ENCODE assay signal across 8 cellular contexts in the genomic region with DNA sequence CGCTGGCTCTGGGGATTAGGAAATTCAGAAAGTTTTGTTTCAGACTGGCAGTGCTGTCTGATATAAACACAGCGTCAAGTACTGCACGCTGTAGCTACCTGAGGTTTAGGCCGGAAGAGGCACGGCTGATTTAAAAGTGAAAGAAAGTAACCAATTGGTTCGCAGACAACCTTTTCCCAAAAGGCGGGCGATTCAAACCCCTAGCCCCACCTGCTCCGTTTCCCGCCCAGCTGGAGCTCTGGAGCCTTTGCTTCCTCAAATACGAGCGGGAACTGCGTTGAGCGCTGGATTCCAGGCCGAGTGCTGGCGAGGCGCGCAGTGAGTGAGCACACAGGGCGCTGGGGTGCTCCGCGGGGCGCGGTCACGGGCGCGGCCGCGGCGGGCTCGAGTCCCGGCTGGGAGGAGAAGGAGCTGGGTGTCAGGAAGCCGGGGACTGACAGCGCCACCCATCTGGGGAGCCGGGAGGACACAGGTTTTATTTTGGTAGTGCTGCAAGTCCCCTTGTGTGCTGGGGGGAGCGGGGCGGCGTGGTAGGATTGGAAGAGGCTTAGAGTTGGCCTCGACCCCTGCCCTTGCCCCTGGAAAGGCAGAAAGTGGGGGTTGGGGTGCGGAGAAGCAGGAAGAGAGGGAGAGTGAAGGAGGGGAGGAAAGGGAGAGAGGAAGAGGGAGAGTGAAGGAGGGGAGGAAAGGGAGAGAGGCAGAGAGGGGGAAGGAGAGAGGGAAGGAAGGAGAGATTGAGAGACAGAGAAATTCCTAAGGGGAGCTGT. TPM values are rescaled to one million over a fixed set of nuclear protein-coding genes. Genes with fewer than 3 reads are reported as not detected.
DNase-seq lines count a peak whose midpoint lies in the region; ATAC-seq, FAIRE-seq and TF ChIP-seq lines count a peak whose summit lies in the region.

No MANE protein-coding gene starts in this region.

- H3K9me2 ChIP-seq in hepatocyte (replicated peaks; ENCODE audit: insufficient read depth), result no peaks in the 10 kb centered on the region

- peak; percentile 35 for TF ChIP-seq CTCF in GM12864 (IDR thresholded peaks at IDR 0.05; ENCODE audit: low read depth, low read length, missing control alignments)
- no peak for TF ChIP-seq CTCF in astrocyte (IDR thresholded peaks at IDR 0.05; ENCODE audit: insufficient read depth, low read depth, low read length)
- TF ChIP-seq CTCF in hepatocyte (IDR thresholded peaks at IDR 0.05; ENCODE audit: poor library complexity), result peak; percentile 21

- peak overlapping the region; percentile 69 for H3K9ac ChIP-seq in astrocyte (ENCODE audit: low read length)

- H3K27me3 ChIP-seq in astrocyte (ENCODE audit: insufficient read depth, low read length) (no peaks in the 10 kb centered on the region), hepatocyte (no peaks in the 10 kb centered on the region)

- H2AFZ ChIP-seq in astrocyte (ENCODE audit: low read depth, low read length), result peak overlapping the region; percentile 64
- peak overlapping the region; percentile 64 for H2AFZ ChIP-seq in hepatocyte

- peaks cover 15% of the 10 kb centered on the region for H3K4me1 ChIP-seq in astrocyte (ENCODE audit: insufficient read depth, low read length)
- H3K4me1 ChIP-seq in hepatocyte (ENCODE audit: insufficient read depth), result peaks cover 37% of the 10 kb centered on the region

- H3K79me2 ChIP-seq in astrocyte (ENCODE audit: insufficient read depth, low read length), result peaks cover 3% of the 10 kb centered on the region
- H3K79me2 ChIP-seq in hepatocyte, result peaks cover 29% of the 10 kb centered on the region

- H3K4me1 Mint-ChIP-seq in T-helper 1 cell treated with Interleukin-12 subunit alpha and Interleukin-12 subunit beta and Interleukin-4 antibody, amounts not matched to agents 30 μg/mL and 1 μg/mL, for 36 hours (ENCODE audit: low read depth), result peaks cover 62% of the 10 kb centered on the region
- peaks cover 9% of the 10 kb centered on the region for H3K4me1 Mint-ChIP-seq in astrocyte (ENCODE audit: low read depth, unreplicated experiment)

- H3K4me2 ChIP-seq in astrocyte (ENCODE audit: low read length), result peak overlapping the region; percentile 95
- peak overlapping the region; percentile 96 for H3K4me2 ChIP-seq in hepatocyte

- FAIRE-seq in astrocyte (lab: Jason Lieb, UNC), result peak; percentile 23

- 3% methylated on average over 39 of the region's 39 CpGs for WGBS in hepatocyte (ENCODE audit: low lambda C conversion rate, missing lambda C conversion rate)

- H3K4me3 ChIP-seq in GM12864 (ENCODE audit: low read depth, low read length) (peak overlapping the region; percentile 85), astrocyte (ENCODE audit: insufficient read depth, low read depth, low read length) (peak overlapping the region; percentile 87), hepatocyte (peak overlapping the region; percentile 71)

- H3K9me3 Mint-ChIP-seq in T-helper 1 cell treated with Interleukin-12 subunit alpha and Interleukin-12 subunit beta and Interleukin-4 antibody, amounts not matched to agents 30 μg/mL and 1 μg/mL, for 36 hours, result no peaks in the 10 kb centered on the region
- no peaks in the 10 kb centered on the region for H3K9me3 Mint-ChIP-seq in astrocyte (ENCODE audit: unreplicated experiment)

- ATAC-seq in HG02588 (IDR thresholded peaks at IDR 0.05; ENCODE audit: unreplicated experiment), result peak; percentile 58

- peak overlapping the region; percentile 97 for H3K4me3 Mint-ChIP-seq in T-helper 1 cell treated with Interleukin-12 subunit alpha and Interleukin-12 subunit beta and Interleukin-4 antibody, amounts not matched to agents 30 μg/mL and 1 μg/mL, for 36 hours
- H3K4me3 Mint-ChIP-seq in astrocyte (ENCODE audit: unreplicated experiment), result peak overlapping the region; percentile 97

- H3K27ac ChIP-seq in astrocyte (ENCODE audit: low read depth, low read length), result peak overlapping the region; percentile 28
- peak overlapping the region; percentile 97 for H3K27ac ChIP-seq in hepatocyte

- DNase-seq in GM12864 (ENCODE audit: low read depth), result peak; percentile 81
- peak; percentile 90 for DNase-seq in NCI-H1048 (lab: John Stamatoyannopoulos, UW)
- peak; percentile 68 for DNase-seq in astrocyte (ENCODE audit: low read depth)
- peak; percentile 90 for DNase-seq in hepatocyte (ENCODE audit: low spot score)
- DNase-seq in retina, result peak; percentile 85
- DNase-seq in OCI-M2 (lab: John Stamatoyannopoulos, UW; ENCODE audit: unreplicated experiment), result no peak

- no peaks in the 10 kb centered on the region for H3K9me3 ChIP-seq in astrocyte (ENCODE audit: insufficient read depth, low read depth, low read length)
- H3K9me3 ChIP-seq in hepatocyte (ENCODE audit: low read depth), result no peaks in the 10 kb centered on the region

- H3K36me3 ChIP-seq in astrocyte (ENCODE audit: insufficient read depth, low read length), result no peaks in the 10 kb centered on the region
- no peaks in the 10 kb centered on the region for H3K36me3 ChIP-seq in hepatocyte (replicated peaks; ENCODE audit: insufficient read depth, low read depth)

- H4K20me1 ChIP-seq in astrocyte (ENCODE audit: insufficient read depth, low read length) (no peaks in the 10 kb centered on the region), hepatocyte (ENCODE audit: insufficient read depth, poor library complexity, severe bottlenecking) (no peaks in the 10 kb centered on the region)

- H3K27me3 Mint-ChIP-seq in T-helper 1 cell treated with Interleukin-12 subunit alpha and Interleukin-12 subunit beta and Interleukin-4 antibody, amounts not matched to agents 30 μg/mL and 1 μg/mL, for 36 hours (ENCODE audit: low read depth), result no peaks in the 10 kb centered on the region
- H3K27me3 Mint-ChIP-seq in astrocyte (ENCODE audit: low read depth, unreplicated experiment), result peaks cover 4% of the 10 kb centered on the region

- peak overlapping the region; percentile 96 for H3K27ac Mint-ChIP-seq in T-helper 1 cell treated with Interleukin-12 subunit alpha and Interleukin-12 subunit beta and Interleukin-4 antibody, amounts not matched to agents 30 μg/mL and 1 μg/mL, for 36 hours
- peak overlapping the region; percentile 24 for H3K27ac Mint-ChIP-seq in astrocyte (ENCODE audit: unreplicated experiment)

- H3K36me3 Mint-ChIP-seq in T-helper 1 cell treated with Interleukin-12 subunit alpha and Interleukin-12 subunit beta and Interleukin-4 antibody, amounts not matched to agents 30 μg/mL and 1 μg/mL, for 36 hours (ENCODE audit: low read depth), result peaks cover 46% of the 10 kb centered on the region
- H3K36me3 Mint-ChIP-seq in astrocyte (ENCODE audit: low read depth, unreplicated experiment), result peaks cover 5% of the 10 kb centered on the region

RNA-seq across cellular contexts. Expression of gene FAM111A, which starts 2.1 kb away (rescaled TPM):
- 11.1 and 13.1 TPM in 2 replicates for total RNA-seq in astrocyte
- total RNA-seq in hepatocyte, result 36.8 and 43.2 TPM in 2 replicates
- polyA plus RNA-seq in hepatocyte, result 16.8 and 20.0 TPM in 2 replicates

RNA-seq across cellular contexts. Expression of gene DTX4, which starts 27.2 kb away (rescaled TPM):
- total RNA-seq in astrocyte (16.1 and 19.5 TPM in 2 replicates), hepatocyte (26.2 and 27.5 TPM in 2 replicates)
- polyA plus RNA-seq in hepatocyte, result 13.6 and 15.4 TPM in 2 replicates

RNA-seq across cellular contexts. Expression of gene FAM111B, which starts 37.7 kb away (rescaled TPM):
- total RNA-seq in astrocyte (0.72 and 0.95 TPM in 2 replicates), hepatocyte (4.2 and 5.4 TPM in 2 replicates)
- 1.8 and 2.2 TPM in 2 replicates for polyA plus RNA-seq in hepatocyte

RNA-seq across cellular contexts. Expression of gene GLYATL1B, which starts 58.7 kb away (rescaled TPM):
- total RNA-seq in astrocyte, result not detected in 2 replicates
- total RNA-seq in hepatocyte, result not detected in 2 replicates
- 0.28 TPM in 1 of 2 replicates, not detected in the other for polyA plus RNA-seq in hepatocyte
